In the genomic region with DNA sequence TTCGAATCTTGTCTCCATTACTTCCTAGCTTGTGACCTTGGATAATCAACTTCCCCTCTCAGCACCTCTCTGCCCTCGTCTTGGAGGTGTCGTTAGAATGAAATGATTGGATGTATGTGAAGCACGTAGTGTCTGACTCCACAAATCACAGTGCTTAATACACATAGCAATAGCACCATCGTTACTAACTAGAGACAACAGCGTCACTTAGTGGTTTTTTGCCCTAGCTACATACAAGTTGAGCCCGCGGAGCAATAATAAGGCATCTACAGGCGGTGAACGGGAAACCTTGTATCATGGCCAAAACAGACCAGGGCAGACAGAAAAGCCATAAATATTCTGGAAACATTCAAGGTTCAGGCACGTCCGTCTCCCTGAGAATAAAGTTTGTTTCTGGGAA, we compare ENCODE assay signal across 8 cellular contexts.
DNase-seq lines count a peak whose midpoint lies in the region; ATAC-seq and TF ChIP-seq lines count a peak whose summit lies in the region.

No MANE protein-coding gene starts in this region.

- no peaks in the 10 kb centered on the region for H4K20me1 ChIP-seq in Karpas-422 (ENCODE audit: insufficient read depth, low read depth, low read length)

- H3K4me3 Mint-ChIP-seq in T-helper 17 cell, result no peak overlapping the region
- H3K4me3 Mint-ChIP-seq in activated T-cell treated with anti-CD3 and anti-CD28 coated beads, Interleukin-2, amount 50 U/mL, for 24 hours, result no peak overlapping the region

- no peak for TF ChIP-seq POLR2A in lower leg skin (IDR thresholded peaks at IDR 0.05)

- no peak overlapping the region for H3K4me3 ChIP-seq in Karpas-422 (ENCODE audit: low read length)
- no peak overlapping the region for H3K4me3 ChIP-seq in lower leg skin (ENCODE audit: low read depth, poor library complexity, severe bottlenecking)

- peak; percentile 15 for DNase-seq in COR-L47 (lab: John Stamatoyannopoulos, UW)
- DNase-seq in Karpas-422, result peak; percentile 73
- DNase-seq in T-helper 17 cell, result no peak
- peak; percentile 31 for DNase-seq in iris pigment epithelial cell (ENCODE audit: low read depth)
- no peak for DNase-seq in stimulated activated CD4-positive, alpha-beta T cell treated with anti-CD3 and anti-CD28 coated beads, Interleukin-2, amount 100 ng/mL, for 48 hours
- no peak for DNase-seq in lower leg skin (ENCODE audit: low spot score in 2 of 2)
- no peak for DNase-seq in NK-92 (lab: John Stamatoyannopoulos, UW; ENCODE audit: unreplicated experiment)
- DNase-seq in activated T-cell treated with anti-CD3 and anti-CD28 coated beads, Interleukin-2, amount 50 U/mL, for 24 hours, result no peak

- H3K27ac Mint-ChIP-seq in T-helper 17 cell, result no peak overlapping the region
- H3K27ac Mint-ChIP-seq in activated T-cell treated with anti-CD3 and anti-CD28 coated beads, Interleukin-2, amount 50 U/mL, for 24 hours, result no peak overlapping the region

- H3K9me3 ChIP-seq in Karpas-422 (ENCODE audit: low read length) (no peaks in the 10 kb centered on the region), T-helper 17 cell (ENCODE audit: control insufficient read depth, low read length, poor library complexity, severe bottlenecking) (no peaks in the 10 kb centered on the region)

- H3K27me3 ChIP-seq in Karpas-422 (ENCODE audit: low read length), result no peaks in the 10 kb centered on the region

- no peaks in the 10 kb centered on the region for H3K9me3 Mint-ChIP-seq in activated T-cell treated with anti-CD3 and anti-CD28 coated beads, Interleukin-2, amount 50 U/mL, for 24 hours

- no peaks in the 10 kb centered on the region for H3K4me1 ChIP-seq in Karpas-422 (ENCODE audit: low read length)

- WGBS in lower leg skin, 2 donors, result 28 to 33% methylated on average over 12 of the region's 12 CpGs

- H3K4me1 Mint-ChIP-seq in T-helper 17 cell, result peaks cover 2% of the 10 kb centered on the region
- no peaks in the 10 kb centered on the region for H3K4me1 Mint-ChIP-seq in activated T-cell treated with anti-CD3 and anti-CD28 coated beads, Interleukin-2, amount 50 U/mL, for 24 hours (ENCODE audit: low read depth)

- no peak overlapping the region for H3K4me2 ChIP-seq in Karpas-422 (ENCODE audit: low read depth, low read length, poor library complexity, severe bottlenecking)

- no peaks in the 10 kb centered on the region for H3K79me2 ChIP-seq in Karpas-422 (ENCODE audit: low read length)

- H3K27ac ChIP-seq in Karpas-422 (ENCODE audit: low read length), result no peak overlapping the region

- H3K36me3 ChIP-seq in Karpas-422 (ENCODE audit: insufficient read depth, low read length), result no peaks in the 10 kb centered on the region

- no peak for TF ChIP-seq CTCF in lower leg skin (IDR thresholded peaks at IDR 0.05)

- intact Hi-C loops in lower leg skin (cut with DNase I; ENCODE audit: low total_unique reads), result no loop called here

- H3K36me3 Mint-ChIP-seq in T-helper 17 cell (ENCODE audit: low read depth), result peaks cover 2% of the 10 kb centered on the region
- H3K36me3 Mint-ChIP-seq in activated T-cell treated with anti-CD3 and anti-CD28 coated beads, Interleukin-2, amount 50 U/mL, for 24 hours (ENCODE audit: low read depth), result no peaks in the 10 kb centered on the region

- no peak overlapping the region for H2AFZ ChIP-seq in Karpas-422 (ENCODE audit: low read length)

- no peaks in the 10 kb centered on the region for H3K9me2 ChIP-seq in Karpas-422 (replicated peaks; ENCODE audit: insufficient read depth, low read length)

- H3K9ac ChIP-seq in Karpas-422 (ENCODE audit: low read length), result no peak overlapping the region

- peaks cover 56% of the 10 kb centered on the region for H3K27me3 Mint-ChIP-seq in T-helper 17 cell
- peaks cover 44% of the 10 kb centered on the region for H3K27me3 Mint-ChIP-seq in activated T-cell treated with anti-CD3 and anti-CD28 coated beads, Interleukin-2, amount 50 U/mL, for 24 hours

- ATAC-seq in T-helper 17 cell, result peak; percentile 33

Comparison
In these comparisons a context has a peak if more than half of its experiments do, and no peak if none do; other contexts are left out.
1. DNase-seq: peak in COR-L47 (single experiment), Karpas-422 (single experiment) and iris pigment epithelial cell (single experiment); none in T-helper 17 cell (0 of 3), stimulated activated CD4-positive, alpha-beta T cell treated with anti-CD3 and anti-CD28 coated beads, Interleukin-2, amount 100 ng/mL, for 48 hours (0 of 2), lower leg skin (0 of 2), NK-92 (single experiment) and activated T-cell treated with anti-CD3 and anti-CD28 coated beads, Interleukin-2, amount 50 U/mL, for 24 hours (single experiment).